In the genomic region with DNA sequence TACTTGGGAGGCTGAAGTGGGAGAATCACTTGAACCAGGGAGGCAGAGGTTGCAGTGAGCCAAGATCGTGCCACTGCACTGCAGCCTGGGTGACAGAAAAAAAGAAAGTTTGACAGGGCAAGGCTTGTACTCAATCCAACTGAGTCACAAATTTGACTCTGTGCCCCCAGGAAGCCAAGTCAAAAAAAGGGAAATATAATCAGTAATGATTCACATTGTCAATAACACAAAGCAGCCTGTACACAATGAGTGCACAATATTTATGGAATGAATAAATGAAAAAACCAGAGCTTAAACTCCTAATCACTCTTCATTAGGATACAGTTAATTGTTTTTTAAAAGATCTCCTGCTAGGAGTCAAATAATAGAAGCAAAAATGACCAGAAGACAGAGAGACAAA, we compare ENCODE assay signal across 22 cellular contexts. TPM values are rescaled to one million over a fixed set of nuclear protein-coding genes. Genes with fewer than 3 reads are reported as not detected.
A peak's percentile ranks its signal among the peaks of the same experiment; 100 is the strongest.
DNase-seq lines count a peak whose midpoint lies in the region; ATAC-seq and TF ChIP-seq lines count a peak whose summit lies in the region.
"Had no signal": no experiment of that assay in that cellular context is flagged by ENCODE, and none has a peak within 500 bp of the region (broad histone marks: within the 10 kb centered on the region; RNA-seq: fewer than 3 reads in every experiment).

No MANE protein-coding gene starts in this region.

- DNase-seq in MCF 10A (ENCODE audit: unreplicated experiment) (no peak), breast epithelium (ENCODE audit: low spot score in 2 of 2) (no peak), type B pancreatic cell (ENCODE audit: extremely low spot score, unreplicated experiment) (no peak)
- DNase-seq in effector memory CD8-positive, alpha-beta T cell: no peak
- DNase-seq in activated T-helper 2 cell treated with anti-CD3 and anti-CD28 coated beads, Interferon-gamma antibody, Interleukin-2, Interleukin-4, amounts not matched to agents 10 μg/mL and 5 μg/mL and 100 μg/mL, durations not matched to agents 14 hours and 24 hours and 36 hours (ENCODE audit: low spot score): no peak
- no peak for DNase-seq in activated T-cell treated with anti-CD3 and anti-CD28 coated beads, Interleukin-2, amount 50 U/mL, for 24 hours
- DNase-seq: 8988T; AML-193; C1 segment of cervical spinal cord; CD8-positive, alpha-beta T cell; DND-41; GM23248; H9; NCI-H1417; NCI-H187 treated with DMSO at 0.1 percent for 48 hours; NCI-H510A; Peyer's patch had no signal

- TF ChIP-seq CTCF in MCF 10A (IDR thresholded peaks at IDR 0.05; ENCODE audit: unreplicated experiment): no peak
- no peak for TF ChIP-seq CTCF in breast epithelium (IDR thresholded peaks at IDR 0.05)
- no peak for TF ChIP-seq CTCF in type B pancreatic cell (conservative IDR thresholded peaks at IDR 0.05)

- H3K4me3 Mint-ChIP-seq in MCF 10A (ENCODE audit: unreplicated experiment): no peak overlapping the region
- H3K4me3 Mint-ChIP-seq in activated T-helper 17 cell treated with anti-CD3 and anti-CD28 coated beads, Interleukin-2, amount 50 U/mL, for 72 hours: no peak overlapping the region
- no peak overlapping the region for H3K4me3 Mint-ChIP-seq in type B pancreatic cell
- H3K4me3 Mint-ChIP-seq in effector memory CD8-positive, alpha-beta T cell: no peak overlapping the region
- no peak overlapping the region for H3K4me3 Mint-ChIP-seq in activated T-helper 2 cell treated with anti-CD3 and anti-CD28 coated beads, Interferon-gamma antibody, Interleukin-2, Interleukin-4, amounts not matched to agents 10 μg/mL and 5 μg/mL and 100 μg/mL, durations not matched to agents 14 hours and 24 hours and 36 hours (ENCODE audit: low read depth)
- no peak overlapping the region for H3K4me3 Mint-ChIP-seq in activated T-cell treated with anti-CD3 and anti-CD28 coated beads, Interleukin-2, amount 50 U/mL, for 24 hours
- H3K4me3 Mint-ChIP-seq: CD8-positive, alpha-beta T cell; H9; IgD-negative memory B cell had no signal

- no peaks in the 10 kb centered on the region for H3K27me3 ChIP-seq in breast epithelium
- H3K27me3 ChIP-seq: Peyer's patch had no signal

- BruUV-seq in MCF 10A (replicated peaks; lab: Mats Ljungman, UMichigan): no TSS peak

- H3K27me3 Mint-ChIP-seq in MCF 10A (ENCODE audit: insufficient read depth, unreplicated experiment): no peaks in the 10 kb centered on the region
- H3K27me3 Mint-ChIP-seq in activated T-helper 17 cell treated with anti-CD3 and anti-CD28 coated beads, Interleukin-2, amount 50 U/mL, for 72 hours: no peaks in the 10 kb centered on the region
- H3K27me3 Mint-ChIP-seq in type B pancreatic cell: no peaks in the 10 kb centered on the region
- no peaks in the 10 kb centered on the region for H3K27me3 Mint-ChIP-seq in effector memory CD8-positive, alpha-beta T cell
- H3K27me3 Mint-ChIP-seq in activated T-helper 2 cell treated with anti-CD3 and anti-CD28 coated beads, Interferon-gamma antibody, Interleukin-2, Interleukin-4, amounts not matched to agents 10 μg/mL and 5 μg/mL and 100 μg/mL, durations not matched to agents 14 hours and 24 hours and 36 hours (ENCODE audit: low read depth): no peaks in the 10 kb centered on the region
- H3K27me3 Mint-ChIP-seq in activated T-cell treated with anti-CD3 and anti-CD28 coated beads, Interleukin-2, amount 50 U/mL, for 24 hours: no peaks in the 10 kb centered on the region
- H3K27me3 Mint-ChIP-seq: IgD-negative memory B cell had no signal

- peaks cover 0 to 8% of the 10 kb centered on the region in 2 donors for H3K4me1 ChIP-seq in breast epithelium

- no peaks in the 10 kb centered on the region for H3K36me3 ChIP-seq in breast epithelium
- H3K36me3 ChIP-seq: Peyer's patch had no signal

- no peak overlapping the region for H3K27ac ChIP-seq in breast epithelium
- H3K27ac ChIP-seq: GM23248, Peyer's patch had no signal

- H3K27ac Mint-ChIP-seq in MCF 10A (ENCODE audit: low read depth, unreplicated experiment) (peak overlapping the region; percentile 12), type B pancreatic cell (peak overlapping the region; percentile 44)
- peak overlapping the region; percentile 50 for H3K27ac Mint-ChIP-seq in activated T-helper 17 cell treated with anti-CD3 and anti-CD28 coated beads, Interleukin-2, amount 50 U/mL, for 72 hours
- H3K27ac Mint-ChIP-seq in effector memory CD8-positive, alpha-beta T cell: no peak overlapping the region
- H3K27ac Mint-ChIP-seq in activated T-helper 2 cell treated with anti-CD3 and anti-CD28 coated beads, Interferon-gamma antibody, Interleukin-2, Interleukin-4, amounts not matched to agents 10 μg/mL and 5 μg/mL and 100 μg/mL, durations not matched to agents 14 hours and 24 hours and 36 hours: no peak overlapping the region
- no peak overlapping the region for H3K27ac Mint-ChIP-seq in activated T-cell treated with anti-CD3 and anti-CD28 coated beads, Interleukin-2, amount 50 U/mL, for 24 hours
- H3K27ac Mint-ChIP-seq: CD8-positive, alpha-beta T cell had no signal

- H3K9me3 Mint-ChIP-seq in MCF 10A (ENCODE audit: unreplicated experiment): no peaks in the 10 kb centered on the region
- H3K9me3 Mint-ChIP-seq in activated T-helper 17 cell treated with anti-CD3 and anti-CD28 coated beads, Interleukin-2, amount 50 U/mL, for 72 hours: no peaks in the 10 kb centered on the region
- H3K9me3 Mint-ChIP-seq in type B pancreatic cell: peaks cover 4% of the 10 kb centered on the region
- no peaks in the 10 kb centered on the region for H3K9me3 Mint-ChIP-seq in effector memory CD8-positive, alpha-beta T cell
- no peaks in the 10 kb centered on the region for H3K9me3 Mint-ChIP-seq in activated T-helper 2 cell treated with anti-CD3 and anti-CD28 coated beads, Interferon-gamma antibody, Interleukin-2, Interleukin-4, amounts not matched to agents 10 μg/mL and 5 μg/mL and 100 μg/mL, durations not matched to agents 14 hours and 24 hours and 36 hours
- no peaks in the 10 kb centered on the region for H3K9me3 Mint-ChIP-seq in activated T-cell treated with anti-CD3 and anti-CD28 coated beads, Interleukin-2, amount 50 U/mL, for 24 hours
- H3K9me3 Mint-ChIP-seq: CD8-positive, alpha-beta T cell; H9; IgD-negative memory B cell had no signal

- CTCF ChIA-PET in MCF 10A (lab: Yijun Ruan, JAX): no interaction called here

- H3K4me1 Mint-ChIP-seq in MCF 10A (ENCODE audit: insufficient read depth, unreplicated experiment): peaks cover 5% of the 10 kb centered on the region
- peaks cover 15% of the 10 kb centered on the region for H3K4me1 Mint-ChIP-seq in activated T-helper 17 cell treated with anti-CD3 and anti-CD28 coated beads, Interleukin-2, amount 50 U/mL, for 72 hours
- peaks cover 31% of the 10 kb centered on the region for H3K4me1 Mint-ChIP-seq in type B pancreatic cell (ENCODE audit: unreplicated experiment)
- H3K4me1 Mint-ChIP-seq in effector memory CD8-positive, alpha-beta T cell (ENCODE audit: low read depth in 2 of 2): peaks cover 9 to 25% of the 10 kb centered on the region in 2 donors
- H3K4me1 Mint-ChIP-seq in activated T-helper 2 cell treated with anti-CD3 and anti-CD28 coated beads, Interferon-gamma antibody, Interleukin-2, Interleukin-4, amounts not matched to agents 10 μg/mL and 5 μg/mL and 100 μg/mL, durations not matched to agents 14 hours and 24 hours and 36 hours (ENCODE audit: low read depth): peaks cover 22% of the 10 kb centered on the region
- peaks cover 32% of the 10 kb centered on the region for H3K4me1 Mint-ChIP-seq in activated T-cell treated with anti-CD3 and anti-CD28 coated beads, Interleukin-2, amount 50 U/mL, for 24 hours (ENCODE audit: low read depth)

- H3K9me3 ChIP-seq in breast epithelium: no peaks in the 10 kb centered on the region
- H3K9me3 ChIP-seq: Peyer's patch had no signal

- no peak for TF ChIP-seq POLR2A in breast epithelium (IDR thresholded peaks at IDR 0.05)

- H3K36me3 Mint-ChIP-seq in MCF 10A (ENCODE audit: insufficient read depth, unreplicated experiment): no peaks in the 10 kb centered on the region
- H3K36me3 Mint-ChIP-seq in activated T-helper 17 cell treated with anti-CD3 and anti-CD28 coated beads, Interleukin-2, amount 50 U/mL, for 72 hours (ENCODE audit: low read depth): peaks cover 11% of the 10 kb centered on the region
- peaks cover 17% of the 10 kb centered on the region for H3K36me3 Mint-ChIP-seq in type B pancreatic cell
- H3K36me3 Mint-ChIP-seq in effector memory CD8-positive, alpha-beta T cell (ENCODE audit: insufficient read depth): peaks cover 3% of the 10 kb centered on the region
- H3K36me3 Mint-ChIP-seq in activated T-helper 2 cell treated with anti-CD3 and anti-CD28 coated beads, Interferon-gamma antibody, Interleukin-2, Interleukin-4, amounts not matched to agents 10 μg/mL and 5 μg/mL and 100 μg/mL, durations not matched to agents 14 hours and 24 hours and 36 hours (ENCODE audit: low read depth): peaks cover 27% of the 10 kb centered on the region
- H3K36me3 Mint-ChIP-seq in activated T-cell treated with anti-CD3 and anti-CD28 coated beads, Interleukin-2, amount 50 U/mL, for 24 hours (ENCODE audit: low read depth): peaks cover 30% of the 10 kb centered on the region

- intact Hi-C loops in MCF 10A (cut with micrococcal nuclease) (loop anchor here (10.0 kb wide), 1 partner anchor 142 kb away; no protein-coding TSS in a partner anchor), breast epithelium (cut with DNase I; ENCODE audit: low total_unique reads) (no loop called here)
- intact Hi-C loops in activated T-helper 2 cell treated with anti-CD3 and anti-CD28 coated beads, Interferon-gamma antibody, Interleukin-2, Interleukin-4, amounts not matched to agents 10 μg/mL and 5 μg/mL and 100 μg/mL, durations not matched to agents 14 hours and 24 hours and 36 hours (cut with micrococcal nuclease): no loop called here

- no peak overlapping the region for H3K4me3 ChIP-seq in breast epithelium
- H3K4me3 ChIP-seq: GM12878, GM23248, Peyer's patch had no signal

- POLR2A ChIA-PET in MCF 10A (lab: Yijun Ruan, JAX): interaction anchor here (1.6 kb wide), 1 partner anchor 67 kb away, joined by 6 read pairs; a partner anchor contains a TSS

- ATAC-seq in activated T-helper 17 cell treated with anti-CD3 and anti-CD28 coated beads, Interleukin-2, amount 50 U/mL, for 72 hours (replicated peaks): peak; percentile 18
- ATAC-seq in esophagus mucosa: peak; percentile 34
- ATAC-seq in effector memory CD8-positive, alpha-beta T cell (replicated peaks): no peak
- ATAC-seq: CD8-positive, alpha-beta T cell; Right ventricle myocardium inferior had no signal

RNA-seq across cellular contexts. Expression of a gene that starts 6.4 kb away (rescaled TPM):
- total RNA-seq in MCF 10A (2022): 5.8 and 6.1 TPM in 2 replicates
- total RNA-seq in breast epithelium: 10 to 100 TPM in 2 of 3 donors, 1 to 10 TPM in 1; 7.2 to 16.5 (median 12.1) TPM
- 10 to 100 TPM in 1 of 2 donors, 1 to 10 TPM in 1; 9.4 to 11.0 TPM for total RNA-seq in activated T-helper 17 cell treated with anti-CD3 and anti-CD28 coated beads, Interleukin-2, amount 50 U/mL, for 72 hours
- total RNA-seq in esophagus mucosa: 3.3 TPM
- total RNA-seq in type B pancreatic cell (ENCODE audit: low replicate concordance): 17.0 and 27.1 TPM in 2 replicates
- total RNA-seq in activated T-helper 2 cell treated with anti-CD3 and anti-CD28 coated beads, Interferon-gamma antibody, Interleukin-2, Interleukin-4, amounts not matched to agents 10 μg/mL and 5 μg/mL and 100 μg/mL, durations not matched to agents 14 hours and 24 hours and 36 hours: 9.6 and 10.7 TPM in 2 replicates

Comparison
In these comparisons a context has a peak if more than half of its experiments do, and no peak if none do; other contexts are left out.
1. H3K27ac Mint-ChIP-seq: peak in MCF 10A (single experiment), activated T-helper 17 cell treated with anti-CD3 and anti-CD28 coated beads, Interleukin-2, amount 50 U/mL, for 72 hours (single experiment) and type B pancreatic cell (single experiment); none in effector memory CD8-positive, alpha-beta T cell (0 of 2), activated T-helper 2 cell treated with anti-CD3 and anti-CD28 coated beads, Interferon-gamma antibody, Interleukin-2, Interleukin-4, amounts not matched to agents 10 μg/mL and 5 μg/mL and 100 μg/mL, durations not matched to agents 14 hours and 24 hours and 36 hours (single experiment) and activated T-cell treated with anti-CD3 and anti-CD28 coated beads, Interleukin-2, amount 50 U/mL, for 24 hours (single experiment).